In genomic region chr12:106955377-106956047, GRCh38 we compare ENCODE assay signal across 8 cellular contexts. TPM values are rescaled to one million over a fixed set of nuclear protein-coding genes. Genes with fewer than 3 reads are reported as not detected.
DNase-seq lines count a peak whose midpoint lies in the region; ATAC-seq, FAIRE-seq and TF ChIP-seq lines count a peak whose summit lies in the region.

Gene TMEM263 (plus strand): TSS chr12:106955907. CDS start chr12:106967117, 11,210 bp downstream.

- H3K9me3 ChIP-seq in T-helper 17 cell (ENCODE audit: control insufficient read depth, low read length, poor library complexity, severe bottlenecking), result no peaks in the 10 kb centered on the region
- H3K9me3 ChIP-seq in prostate gland, result no peaks in the 10 kb centered on the region

- intact Hi-C loops in left ventricle myocardium superior (cut with micrococcal nuclease), result no loop called here
- intact Hi-C loops in prostate gland (cut with DNase I), result loop anchor here (2.0 to 5.0 kb wide), 3 partner anchors 31 to 137 kb away; partner anchors contain the start of genes CRY1 and MTERF2

- peak; percentile 83 for ATAC-seq in HG02763 (IDR thresholded peaks at IDR 0.05; ENCODE audit: unreplicated experiment)
- ATAC-seq in T-helper 17 cell, result peak; percentile 79
- ATAC-seq in left ventricle myocardium superior, result peak; percentile 94

- H3K27me3 Mint-ChIP-seq in T-helper 17 cell, result no peaks in the 10 kb centered on the region

- peak; percentile 94 for FAIRE-seq in GM12892 (lab: Jason Lieb, UNC)

- DNase-seq in GM12892 (ENCODE audit: insufficient read length) (peak; percentile 84), NCI-H1417 treated with DMSO at 0.1 percent for 48 hours (lab: John Stamatoyannopoulos, UW) (peak; percentile 93), T-helper 17 cell (peak; percentile 82 to 93 (median 88)), amygdala (lab: John Stamatoyannopoulos, UW) (peak in 55 of 56 donors; percentile 25 to 92 (median 83)), left ventricle myocardium superior (peak; percentile 97), prostate gland (ENCODE audit: low spot score) (peak; percentile 89), ureter (ENCODE audit: low spot score) (peak; percentile 94)

- peak within 1 kb of the TSS; percentile 95 for H3K27ac Mint-ChIP-seq in T-helper 17 cell

- under 1% methylated on average over 80 of the region's 88 CpGs for WGBS in prostate gland

- peak within 1 kb of the TSS; percentile 96 to 98 for H3K27ac ChIP-seq in prostate gland

- H3K27me3 ChIP-seq in prostate gland (replicated peaks; ENCODE audit: insufficient read depth), result no peaks in the 10 kb centered on the region

- peak within 1 kb of the TSS; percentile 98 to 99 for H3K4me3 ChIP-seq in prostate gland

- no peaks in the 10 kb centered on the region for H3K4me1 ChIP-seq in prostate gland (replicated peaks)

- peak within 1 kb of the TSS; percentile 97 for H3K4me3 Mint-ChIP-seq in T-helper 17 cell

- TF ChIP-seq CTCF in prostate gland (IDR thresholded peaks at IDR 0.05), result peak in 2 of 4 experiments; percentile 16 to 19

- peak; percentile 83; the same call in 1 of the 2 replicates for TF ChIP-seq POLR2A in GM12892 (IDR thresholded peaks at IDR 0.05; ENCODE audit: low read depth, low read length)
- peak; percentile 92 for TF ChIP-seq POLR2A in prostate gland (IDR thresholded peaks at IDR 0.05)

- H3K36me3 Mint-ChIP-seq in T-helper 17 cell (ENCODE audit: low read depth), result no peaks in the 10 kb centered on the region

- no peaks in the 10 kb centered on the region for H3K36me3 ChIP-seq in prostate gland

- H3K4me1 Mint-ChIP-seq in T-helper 17 cell, result peaks cover 24% of the 10 kb centered on the region

RNA-seq across cellular contexts. Expression of gene TMEM263, which starts in this region (rescaled TPM):
- polyA plus RNA-seq in GM12892 (2012; ENCODE audit: missing spikeins), result 44.7 TPM
- total RNA-seq in T-helper 17 cell, result 10 to 100 TPM; 34.4 to 35.1 TPM
- 35.6 TPM for total RNA-seq in left ventricle myocardium superior
- total RNA-seq in prostate gland, result 10 to 100 TPM; 41.7 to 44.4 TPM
- 30.7 TPM for total RNA-seq in ureter

Comparison
In these comparisons a context has a peak if more than half of its experiments do, and no peak if none do; other contexts are left out.
1. Peak in every context shown above with its lines: DNase-seq, ATAC-seq, H3K4me3 ChIP-seq and H3K27ac ChIP-seq.